Comparison of ENCODE assay signal across 8 cellular contexts in genomic region chr6:16670183-16670582, GRCh38.
A peak's percentile ranks its signal among the peaks of the same experiment; 100 is the strongest.
DNase-seq lines count a peak whose midpoint lies in the region; ATAC-seq and TF ChIP-seq lines count a peak whose summit lies in the region.

No MANE protein-coding gene starts in this region.

- H3K27ac ChIP-seq in subcutaneous abdominal adipose tissue (ENCODE audit: low read depth, low read length), result peak overlapping the region; percentile 25

- no peaks in the 10 kb centered on the region for H3K27me3 Mint-ChIP-seq in activated CD4-positive, alpha-beta T cell treated with anti-CD3 and anti-CD28 coated beads, Interleukin-2, amount 10 ng/mL, durations not matched to agents 7 days and 5 days
- H3K27me3 Mint-ChIP-seq in chondrocyte (ENCODE audit: low read depth), result no peaks in the 10 kb centered on the region

- H3K36me3 ChIP-seq in subcutaneous abdominal adipose tissue (ENCODE audit: control insufficient read depth in 5 of 5, insufficient read depth in 5 of 5, low read length in 5 of 5), result no peaks in the 10 kb centered on the region

- peak overlapping the region in 1 of 5 donors; percentile 28 for H3K9ac ChIP-seq in subcutaneous abdominal adipose tissue (ENCODE audit: low read length in 5 of 5)

- CTCF ChIA-PET in activated CD4-positive, alpha-beta T cell treated with anti-CD3 and anti-CD28 coated beads, Interleukin-2, amount 10 ng/mL, durations not matched to agents 7 days and 5 days (lab: Charles Lee), result interaction anchor here (1.6 kb wide), 1 partner anchor 10 kb away, joined by 6 read pairs; no protein-coding TSS in a partner anchor

- POLR2A ChIA-PET in activated CD4-positive, alpha-beta T cell treated with anti-CD3 and anti-CD28 coated beads, Interleukin-2, amount 10 ng/mL, durations not matched to agents 7 days and 5 days (lab: Charles Lee), result no interaction called here

- ATAC-seq in HG03521 (IDR thresholded peaks at IDR 0.05; ENCODE audit: unreplicated experiment) (peak; percentile 59), GM21528 (IDR thresholded peaks at IDR 0.05; ENCODE audit: low FRiP score, unreplicated experiment) (no peak)

- no peak for DNase-seq in activated CD4-positive, alpha-beta T cell treated with anti-CD3 and anti-CD28 coated beads, Interleukin-2, amount 10 ng/mL, durations not matched to agents 7 days and 5 days
- DNase-seq in activated CD4-positive, alpha-beta T cell treated with anti-CD3 and anti-CD28 coated beads for 1 hour, result no peak
- no peak for DNase-seq in chondrocyte (ENCODE audit: low spot score)
- no peak for DNase-seq in stimulated activated CD4-positive, alpha-beta T cell treated with anti-CD3 and anti-CD28 coated beads, Interleukin-4, amount 100 ng/mL, for 24 hours
- DNase-seq in DMS 273 (lab: John Stamatoyannopoulos, UW; ENCODE audit: unreplicated experiment), result no peak

- peaks cover 53% of the 10 kb centered on the region for H3K4me1 Mint-ChIP-seq in activated CD4-positive, alpha-beta T cell treated with anti-CD3 and anti-CD28 coated beads, Interleukin-2, amount 10 ng/mL, durations not matched to agents 7 days and 5 days
- peaks cover 54% of the 10 kb centered on the region for H3K4me1 Mint-ChIP-seq in chondrocyte (ENCODE audit: low read depth)

- H3K4me3 ChIP-seq in subcutaneous abdominal adipose tissue (ENCODE audit: low read depth in 1 of 5, low read length in 5 of 5), result peak overlapping the region in 1 of 5 donors; percentile 43

- no peaks in the 10 kb centered on the region for H3K27me3 ChIP-seq in subcutaneous abdominal adipose tissue (ENCODE audit: control insufficient read depth in 5 of 5, insufficient read depth in 4 of 5, low read length in 5 of 5)

- peaks cover 30% of the 10 kb centered on the region for H3K36me3 Mint-ChIP-seq in activated CD4-positive, alpha-beta T cell treated with anti-CD3 and anti-CD28 coated beads, Interleukin-2, amount 10 ng/mL, durations not matched to agents 7 days and 5 days (ENCODE audit: low read depth)
- H3K36me3 Mint-ChIP-seq in chondrocyte (ENCODE audit: low read depth), result peaks cover 3% of the 10 kb centered on the region

- H3K4me1 ChIP-seq in subcutaneous abdominal adipose tissue (ENCODE audit: control insufficient read depth in 5 of 5, insufficient read depth in 5 of 5, low read length in 5 of 5), result peaks cover 3 to 43% (median 34%) of the 10 kb centered on the region in 5 donors

- no peaks in the 10 kb centered on the region for H3K9me3 ChIP-seq in subcutaneous abdominal adipose tissue (ENCODE audit: control insufficient read depth in 5 of 5, low read length in 5 of 5)

- H3K4me3 Mint-ChIP-seq in activated CD4-positive, alpha-beta T cell treated with anti-CD3 and anti-CD28 coated beads, Interleukin-2, amount 10 ng/mL, durations not matched to agents 7 days and 5 days, result peak overlapping the region; percentile 11
- H3K4me3 Mint-ChIP-seq in chondrocyte (ENCODE audit: unreplicated experiment), result no peak overlapping the region

- H3K9me3 Mint-ChIP-seq in activated CD4-positive, alpha-beta T cell treated with anti-CD3 and anti-CD28 coated beads, Interleukin-2, amount 10 ng/mL, durations not matched to agents 7 days and 5 days, result no peaks in the 10 kb centered on the region
- H3K9me3 Mint-ChIP-seq in chondrocyte (ENCODE audit: low read depth), result no peaks in the 10 kb centered on the region

- H3K27ac Mint-ChIP-seq in activated CD4-positive, alpha-beta T cell treated with anti-CD3 and anti-CD28 coated beads, Interleukin-2, amount 10 ng/mL, durations not matched to agents 7 days and 5 days, result peak overlapping the region; percentile 76
- peak overlapping the region; percentile 0 for H3K27ac Mint-ChIP-seq in chondrocyte (ENCODE audit: unreplicated experiment)

- TF ChIP-seq CTCF in chondrocyte (IDR thresholded peaks at IDR 0.05), result no peak
